ENCODE assay signal across 8 cellular contexts in the genomic region with DNA sequence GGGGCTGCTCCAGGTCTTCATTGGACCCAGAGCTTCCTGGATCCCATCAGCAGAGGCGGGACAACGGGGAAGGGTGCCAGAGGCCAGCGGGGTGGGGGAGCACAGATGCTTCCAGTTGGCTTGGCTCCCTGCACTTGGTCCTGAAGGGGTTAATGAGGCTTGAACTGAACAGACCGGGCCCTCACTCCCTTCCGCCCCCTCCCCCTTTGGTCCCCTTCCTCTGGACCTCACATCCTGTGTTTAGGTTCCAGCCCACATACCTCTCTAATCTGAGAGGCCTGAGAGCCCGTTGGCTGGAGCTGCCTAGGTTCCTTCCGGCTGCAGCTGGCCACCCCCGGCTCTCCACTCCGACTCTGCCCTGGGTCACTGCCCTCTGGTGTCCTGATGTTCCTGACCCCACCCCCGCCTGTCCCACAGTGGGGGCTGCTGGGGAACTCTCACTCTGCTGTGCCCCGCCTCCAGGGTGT. TPM values are rescaled to one million over a fixed set of nuclear protein-coding genes. Genes with fewer than 3 reads are reported as not detected.
DNase-seq lines count a peak whose midpoint lies in the region; ATAC-seq and TF ChIP-seq lines count a peak whose summit lies in the region.

No MANE protein-coding gene starts in this region.

- no peak for TF ChIP-seq CTCF in dorsolateral prefrontal cortex (IDR thresholded peaks at IDR 0.05 in 54 of 56, conservative IDR thresholded peaks at IDR 0.05 in 2 of 56; ENCODE audit: low read depth in 1 of 56, partially characterized antibody in 56 of 56)
- no peak for TF ChIP-seq CTCF in upper lobe of right lung (IDR thresholded peaks at IDR 0.05)

- H3K9me3 Mint-ChIP-seq in activated CD4-positive, alpha-beta T cell treated with anti-CD3 and anti-CD28 coated beads, Interleukin-2, amount 10 ng/mL, durations not matched to agents 24 days and 14 days: no peaks in the 10 kb centered on the region
- H3K9me3 Mint-ChIP-seq in activated naive CD4-positive, alpha-beta T cell treated with anti-CD3 and anti-CD28 coated beads for 36 hours: no peaks in the 10 kb centered on the region

- no peak overlapping the region for H3K4me3 Mint-ChIP-seq in activated CD4-positive, alpha-beta T cell treated with anti-CD3 and anti-CD28 coated beads, Interleukin-2, amount 10 ng/mL, durations not matched to agents 24 days and 14 days
- H3K4me3 Mint-ChIP-seq in activated naive CD4-positive, alpha-beta T cell treated with anti-CD3 and anti-CD28 coated beads for 36 hours: no peak overlapping the region

- H3K27me3 ChIP-seq in dorsolateral prefrontal cortex: no peaks in the 10 kb centered on the region
- no peaks in the 10 kb centered on the region for H3K27me3 ChIP-seq in upper lobe of right lung

- H3K27ac Mint-ChIP-seq in activated CD4-positive, alpha-beta T cell treated with anti-CD3 and anti-CD28 coated beads, Interleukin-2, amount 10 ng/mL, durations not matched to agents 24 days and 14 days: peak overlapping the region; percentile 74
- no peak overlapping the region for H3K27ac Mint-ChIP-seq in activated naive CD4-positive, alpha-beta T cell treated with anti-CD3 and anti-CD28 coated beads for 36 hours

- H3K9me3 ChIP-seq in upper lobe of right lung: no peaks in the 10 kb centered on the region

- peaks cover 20% of the 10 kb centered on the region for H3K36me3 Mint-ChIP-seq in activated CD4-positive, alpha-beta T cell treated with anti-CD3 and anti-CD28 coated beads, Interleukin-2, amount 10 ng/mL, durations not matched to agents 24 days and 14 days (ENCODE audit: low read depth)
- H3K36me3 Mint-ChIP-seq in activated naive CD4-positive, alpha-beta T cell treated with anti-CD3 and anti-CD28 coated beads for 36 hours (ENCODE audit: low read depth): peaks cover 16% of the 10 kb centered on the region

- H3K4me1 ChIP-seq in upper lobe of right lung: peaks cover 81% of the 10 kb centered on the region

- CTCF ChIA-PET in activated naive CD4-positive, alpha-beta T cell treated with anti-CD3 and anti-CD28 coated beads for 36 hours (lab: Charles Lee): interaction anchor here (0.6 to 3.8 kb wide), 24 partner anchors 7 to 481 kb away, joined by 3 to 50 read pairs (median 4); a partner anchor contains a TSS

- H3K36me3 ChIP-seq in upper lobe of right lung: peaks cover 26% of the 10 kb centered on the region

- DNase-seq in activated CD4-positive, alpha-beta T cell treated with anti-CD3 and anti-CD28 coated beads, Interleukin-2, amount 10 ng/mL, durations not matched to agents 24 days and 14 days: no peak
- DNase-seq in activated CD4-positive, alpha-beta T cell treated with anti-CD3 and anti-CD28 coated beads, Interleukin-2, amount 50 U/mL, for 4 hours: no peak
- DNase-seq in dorsolateral prefrontal cortex: no peak
- peak; percentile 89 to 95 for DNase-seq in lung microvascular endothelial cell (ENCODE audit: low read depth in 2 of 2)
- DNase-seq in upper lobe of right lung: peak; percentile 73
- DNase-seq in NCI-H1436 (lab: John Stamatoyannopoulos, UW): no peak
- DNase-seq in activated naive CD4-positive, alpha-beta T cell treated with anti-CD3 and anti-CD28 coated beads for 36 hours: no peak

- intact Hi-C loops in activated CD4-positive, alpha-beta T cell treated with anti-CD3 and anti-CD28 coated beads, Interleukin-2, amount 10 ng/mL, durations not matched to agents 24 days and 14 days (cut with micrococcal nuclease): loop anchor here (5.0 kb wide), 2 partner anchors 94 to 344 kb away; no protein-coding TSS in a partner anchor
- intact Hi-C loops in dorsolateral prefrontal cortex (cut with DNase I) (no loop called here), upper lobe of right lung (cut with DNase I) (no loop called here)
- intact Hi-C loops in activated naive CD4-positive, alpha-beta T cell treated with anti-CD3 and anti-CD28 coated beads for 36 hours (cut with micrococcal nuclease): loop anchor here (5.0 kb wide), 1 partner anchor 344 kb away; no protein-coding TSS in a partner anchor

- H3K4me3 ChIP-seq in dorsolateral prefrontal cortex (peak overlapping the region in 22 of 59 donors; percentile 0 to 66 (median 22)), upper lobe of right lung (peak overlapping the region; percentile 11)

- H3K27me3 Mint-ChIP-seq in activated CD4-positive, alpha-beta T cell treated with anti-CD3 and anti-CD28 coated beads, Interleukin-2, amount 10 ng/mL, durations not matched to agents 24 days and 14 days: no peaks in the 10 kb centered on the region
- no peaks in the 10 kb centered on the region for H3K27me3 Mint-ChIP-seq in activated naive CD4-positive, alpha-beta T cell treated with anti-CD3 and anti-CD28 coated beads for 36 hours (ENCODE audit: low read depth)

- ATAC-seq in upper lobe of right lung: peak; percentile 16
- no peak for ATAC-seq in GM21576 (IDR thresholded peaks at IDR 0.05; ENCODE audit: unreplicated experiment)

- H3K27ac ChIP-seq in dorsolateral prefrontal cortex (peak overlapping the region; percentile 98 to 100 (median 100)), upper lobe of right lung (peak overlapping the region; percentile 100)

- peaks cover 38% of the 10 kb centered on the region for H3K4me1 Mint-ChIP-seq in activated CD4-positive, alpha-beta T cell treated with anti-CD3 and anti-CD28 coated beads, Interleukin-2, amount 10 ng/mL, durations not matched to agents 24 days and 14 days
- peaks cover 34% of the 10 kb centered on the region for H3K4me1 Mint-ChIP-seq in activated naive CD4-positive, alpha-beta T cell treated with anti-CD3 and anti-CD28 coated beads for 36 hours (ENCODE audit: low read depth)

RNA-seq across cellular contexts. Expression of a gene that starts 32.3 kb away (rescaled TPM):
- 104 and 107 TPM in 2 replicates for total RNA-seq in activated CD4-positive, alpha-beta T cell treated with anti-CD3 and anti-CD28 coated beads, Interleukin-2, amount 10 ng/mL, durations not matched to agents 24 days and 14 days
- total RNA-seq in dorsolateral prefrontal cortex (100 to 1,000 TPM; 149 to 296 (median 203) TPM), lung microvascular endothelial cell (86.1 and 94.8 TPM in 2 replicates), upper lobe of right lung (115 TPM)
- total RNA-seq in activated naive CD4-positive, alpha-beta T cell treated with anti-CD3 and anti-CD28 coated beads for 36 hours: 10 to 100 TPM; 83.0 to 94.5 TPM

RNA-seq across cellular contexts. Expression of a gene that starts 32.9 kb away (rescaled TPM):
- 8.6 and 11.4 TPM in 2 replicates for total RNA-seq in activated CD4-positive, alpha-beta T cell treated with anti-CD3 and anti-CD28 coated beads, Interleukin-2, amount 10 ng/mL, durations not matched to agents 24 days and 14 days
- total RNA-seq in dorsolateral prefrontal cortex: 10 to 100 TPM; 32.6 to 71.0 (median 47.5) TPM
- total RNA-seq in lung microvascular endothelial cell: 24.2 and 25.6 TPM in 2 replicates
- 22.8 TPM for total RNA-seq in upper lobe of right lung
- total RNA-seq in activated naive CD4-positive, alpha-beta T cell treated with anti-CD3 and anti-CD28 coated beads for 36 hours: 10 to 100 TPM; 15.0 to 15.8 TPM

RNA-seq across cellular contexts. Expression of a gene that starts 34.6 kb away (rescaled TPM):
- 11.7 and 12.2 TPM in 2 replicates for total RNA-seq in activated CD4-positive, alpha-beta T cell treated with anti-CD3 and anti-CD28 coated beads, Interleukin-2, amount 10 ng/mL, durations not matched to agents 24 days and 14 days
- 10 to 100 TPM in 102 of 120 experiments, 1 to 10 TPM in 18; 4.7 to 34.0 (median 13.8) TPM for total RNA-seq in dorsolateral prefrontal cortex
- 13.1 and 20.4 TPM in 2 replicates for total RNA-seq in lung microvascular endothelial cell
- 9.6 TPM for total RNA-seq in upper lobe of right lung
- 1 to 10 TPM; 1.1 to 1.6 TPM for total RNA-seq in activated naive CD4-positive, alpha-beta T cell treated with anti-CD3 and anti-CD28 coated beads for 36 hours

Comparison
In these comparisons a context has a peak if more than half of its experiments do, and no peak if none do; other contexts are left out.
1. DNase-seq: peak in lung microvascular endothelial cell (2 of 2) and upper lobe of right lung (single experiment); none in activated CD4-positive, alpha-beta T cell treated with anti-CD3 and anti-CD28 coated beads, Interleukin-2, amount 10 ng/mL, durations not matched to agents 24 days and 14 days (single experiment), activated CD4-positive, alpha-beta T cell treated with anti-CD3 and anti-CD28 coated beads, Interleukin-2, amount 50 U/mL, for 4 hours (0 of 2), dorsolateral prefrontal cortex (0 of 10), NCI-H1436 (single experiment) and activated naive CD4-positive, alpha-beta T cell treated with anti-CD3 and anti-CD28 coated beads for 36 hours (single experiment).
2. intact Hi-C loops: an anchor here in activated CD4-positive, alpha-beta T cell treated with anti-CD3 and anti-CD28 coated beads, Interleukin-2, amount 10 ng/mL, durations not matched to agents 24 days and 14 days (5.0 kb wide) and activated naive CD4-positive, alpha-beta T cell treated with anti-CD3 and anti-CD28 coated beads for 36 hours (5.0 kb wide); none called in dorsolateral prefrontal cortex and upper lobe of right lung.